Comparison of ENCODE assay signal across 8 cellular contexts in the genomic region with DNA sequence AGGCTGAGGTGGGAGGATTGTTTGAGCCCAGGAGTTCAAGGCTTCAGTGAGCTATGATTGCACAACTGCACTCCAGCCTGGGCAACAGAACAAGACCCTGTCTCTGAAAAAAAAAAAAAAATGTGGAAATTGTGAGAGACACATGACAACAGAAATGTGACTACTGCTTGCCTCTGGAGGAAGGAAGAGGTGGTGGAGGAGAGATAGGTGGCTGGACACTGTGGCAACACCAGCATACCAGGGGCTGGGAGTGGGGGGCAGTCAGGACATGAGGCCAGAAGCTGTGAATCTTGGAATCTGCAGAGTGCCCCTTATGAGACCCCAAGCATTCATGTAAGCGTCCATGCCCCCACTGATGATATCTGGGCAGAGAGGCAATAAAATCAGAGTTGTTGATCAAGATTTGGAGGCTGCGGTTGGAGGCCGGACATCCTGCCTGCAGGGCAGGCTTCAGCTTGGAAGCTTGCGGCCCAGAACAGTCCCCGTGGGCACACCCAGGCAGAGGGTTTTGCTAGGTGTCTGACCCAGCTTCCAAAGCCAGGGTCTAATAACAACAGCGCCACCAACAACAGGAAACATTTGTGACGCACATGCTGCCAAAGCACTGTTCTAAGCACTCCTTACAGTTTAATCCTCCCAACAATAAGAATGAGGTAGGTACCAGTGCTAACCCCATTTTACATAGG. TPM values are rescaled to one million over a fixed set of nuclear protein-coding genes. Genes with fewer than 3 reads are reported as not detected.
DNase-seq lines count a peak whose midpoint lies in the region; ATAC-seq, FAIRE-seq and TF ChIP-seq lines count a peak whose summit lies in the region.
"Had no signal": no experiment of that assay in that cellular context is flagged by ENCODE, and none has a peak within 500 bp of the region (broad histone marks: within the 10 kb centered on the region; RNA-seq: fewer than 3 reads in every experiment).

No MANE protein-coding gene starts in this region.

- H3K27me3 ChIP-seq in muscle layer of duodenum (ENCODE audit: low read depth, low read length) (no peaks in the 10 kb centered on the region), hepatocyte (no peaks in the 10 kb centered on the region)

- no peak for FAIRE-seq in HTR-8/SVneo (lab: Jason Lieb, UNC)

- peak overlapping the region; percentile 84 for H3K4me3 Mint-ChIP-seq in activated naive CD4-positive, alpha-beta T cell treated with anti-CD3 and anti-CD28 coated beads, Interleukin-2, amount 50 U/mL, for 24 hours

- no peaks in the 10 kb centered on the region for H3K9me2 ChIP-seq in hepatocyte (replicated peaks; ENCODE audit: insufficient read depth)

- H3K36me3 Mint-ChIP-seq in activated naive CD4-positive, alpha-beta T cell treated with anti-CD3 and anti-CD28 coated beads, Interleukin-2, amount 50 U/mL, for 24 hours = no peaks in the 10 kb centered on the region

- H3K4me1 ChIP-seq in muscle layer of duodenum (ENCODE audit: control insufficient read depth in 1 of 2, insufficient read depth in 2 of 2, low read length in 2 of 2) (peaks cover 0 to 10% of the 10 kb centered on the region in 2 donors), urinary bladder (ENCODE audit: insufficient read depth) (no peaks in the 10 kb centered on the region), hepatocyte (ENCODE audit: insufficient read depth) (peaks cover 8% of the 10 kb centered on the region)

- H3K36me3 ChIP-seq in muscle layer of duodenum (ENCODE audit: control insufficient read depth in 1 of 2, insufficient read depth in 2 of 2, low read length in 2 of 2) (no peaks in the 10 kb centered on the region), urinary bladder (ENCODE audit: insufficient read depth) (no peaks in the 10 kb centered on the region), hepatocyte (replicated peaks; ENCODE audit: insufficient read depth, low read depth) (no peaks in the 10 kb centered on the region)

- H3K27ac Mint-ChIP-seq in activated naive CD4-positive, alpha-beta T cell treated with anti-CD3 and anti-CD28 coated beads, Interleukin-2, amount 50 U/mL, for 24 hours = peak overlapping the region; percentile 99

- no peak for ATAC-seq in GM18517 (IDR thresholded peaks at IDR 0.05; ENCODE audit: unreplicated experiment)

- DNase-seq in T-helper 9 cell (peak; percentile 77), hepatocyte (ENCODE audit: low spot score) (no peak), HTR-8/SVneo (ENCODE audit: insufficient read length, low spot score) (no peak)

- H3K4me1 Mint-ChIP-seq in activated naive CD4-positive, alpha-beta T cell treated with anti-CD3 and anti-CD28 coated beads, Interleukin-2, amount 50 U/mL, for 24 hours = peaks cover 84% of the 10 kb centered on the region

- H3K27me3 Mint-ChIP-seq in activated naive CD4-positive, alpha-beta T cell treated with anti-CD3 and anti-CD28 coated beads, Interleukin-2, amount 50 U/mL, for 24 hours = no peaks in the 10 kb centered on the region

- WGBS in urinary bladder = 69% methylated on average over 7 of the region's 7 CpGs
- 82% methylated on average over 7 of the region's 7 CpGs for WGBS in hepatocyte (ENCODE audit: low lambda C conversion rate, missing lambda C conversion rate)

- H2AFZ ChIP-seq in hepatocyte = no peak overlapping the region

- no peak overlapping the region for H3K4me2 ChIP-seq in hepatocyte

- H3K9me3 Mint-ChIP-seq in activated naive CD4-positive, alpha-beta T cell treated with anti-CD3 and anti-CD28 coated beads, Interleukin-2, amount 50 U/mL, for 24 hours = no peaks in the 10 kb centered on the region

- H3K79me2 ChIP-seq in hepatocyte = no peaks in the 10 kb centered on the region

- no peak for TF ChIP-seq CTCF in hepatocyte (IDR thresholded peaks at IDR 0.05; ENCODE audit: poor library complexity)

- no peak overlapping the region for H3K4me3 ChIP-seq in muscle layer of duodenum (ENCODE audit: low read depth in 1 of 2, low read length in 2 of 2)
- no peak overlapping the region for H3K4me3 ChIP-seq in urinary bladder (ENCODE audit: low read depth, low read length)
- no peak overlapping the region for H3K4me3 ChIP-seq in hepatocyte

- H4K20me1 ChIP-seq in hepatocyte (ENCODE audit: insufficient read depth, poor library complexity, severe bottlenecking) = no peaks in the 10 kb centered on the region

- peak overlapping the region; percentile 17 for H3K27ac ChIP-seq in muscle layer of duodenum (ENCODE audit: low read length)
- peak overlapping the region; percentile 25 for H3K27ac ChIP-seq in urinary bladder (ENCODE audit: low read depth)
- no peak overlapping the region for H3K27ac ChIP-seq in hepatocyte

- no peaks in the 10 kb centered on the region for H3K9me3 ChIP-seq in muscle layer of duodenum (ENCODE audit: control insufficient read depth in 1 of 2, low read length in 2 of 2)
- H3K9me3 ChIP-seq in hepatocyte (ENCODE audit: low read depth) = no peaks in the 10 kb centered on the region

RNA-seq across cellular contexts. Expression of gene FAM187B, which starts 16.9 kb away (rescaled TPM):
- total RNA-seq in urinary bladder (not detected), hepatocyte (0.56 TPM in 1 of 2 replicates, not detected in the other)
- polyA plus RNA-seq in urinary bladder (not detected), hepatocyte (not detected in 2 replicates)
- total RNA-seq: mesenteric fat pad had no signal

RNA-seq across cellular contexts. Expression of gene LSR, which starts 37.1 kb away (rescaled TPM):
- 4.2 TPM for total RNA-seq in urinary bladder
- 27.9 TPM for polyA plus RNA-seq in urinary bladder
- total RNA-seq in hepatocyte = 89.9 and 113 TPM in 2 replicates
- 255 and 296 TPM in 2 replicates for polyA plus RNA-seq in hepatocyte

RNA-seq across cellular contexts. Expression of gene USF2, which starts 57.1 kb away (rescaled TPM):
- total RNA-seq in urinary bladder (27.4 TPM), hepatocyte (55.6 and 61.4 TPM in 2 replicates)
- polyA plus RNA-seq in urinary bladder (142 TPM), hepatocyte (30.2 and 35.0 TPM in 2 replicates)

RNA-seq across cellular contexts. Expression of gene FXYD5, which starts 57.2 kb away (rescaled TPM):
- total RNA-seq in urinary bladder = 6.6 TPM
- 105 TPM for polyA plus RNA-seq in urinary bladder
- 36.4 and 42.8 TPM in 2 replicates for total RNA-seq in hepatocyte
- polyA plus RNA-seq in hepatocyte = 81.1 and 90.2 TPM in 2 replicates

Comparison
In these comparisons a context has a peak if more than half of its experiments do, and no peak if none do; other contexts are left out.
1. RNA of gene LSR, which starts 37.1 kb away (total RNA-seq): 89.9 to 113 TPM in hepatocyte; 4.2 TPM in urinary bladder (single experiment); every median in the first group is over 10 times any median in the second.